In genomic region chr1:91781371-91781825, GRCh38 we compare ENCODE assay signal across 15 cellular contexts.
A peak's percentile ranks its signal among the peaks of the same experiment; 100 is the strongest.
DNase-seq lines count a peak whose midpoint lies in the region; ATAC-seq and TF ChIP-seq lines count a peak whose summit lies in the region.
"Had no signal": no experiment of that assay in that cellular context is flagged by ENCODE, and none has a peak within 500 bp of the region (broad histone marks: within the 10 kb centered on the region; RNA-seq: fewer than 3 reads in every experiment).

No MANE protein-coding gene starts in this region.

- H3K36me3 ChIP-seq in right atrium auricular region (no peaks in the 10 kb centered on the region), vagina (no peaks in the 10 kb centered on the region), neuronal stem cell (replicated peaks in 1 of 2; ENCODE audit: control insufficient read depth in 2 of 2, insufficient read depth in 2 of 2, low read length in 2 of 2) (no peaks in the 10 kb centered on the region)
- H3K36me3 ChIP-seq: BLaER1 had no signal

- intact Hi-C loops in Right ventricle myocardium superior (cut with DNase I), result no loop called here
- intact Hi-C loops in vagina (cut with DNase I), result no loop called here

- H3K27ac ChIP-seq in right atrium auricular region (peak overlapping the region; percentile 11 to 70), vagina (peak overlapping the region; percentile 86), neuronal stem cell (replicated peaks; ENCODE audit: low read length) (no peak overlapping the region)
- H3K27ac ChIP-seq: BLaER1, HL-60 had no signal

- no peak overlapping the region for H2BK5ac ChIP-seq in neuronal stem cell (ENCODE audit: low read length)

- no peak overlapping the region for H3K18ac ChIP-seq in neuronal stem cell (ENCODE audit: low read length)

- DNase-seq in right atrium auricular region (ENCODE audit: low spot score) (no peak), Right ventricle myocardium superior (no peak), brain pericyte (ENCODE audit: low read depth, low spot score) (peak; percentile 57), lung microvascular endothelial cell (ENCODE audit: low read depth in 2 of 2) (peak; percentile 57 to 84), vagina (ENCODE audit: extremely low spot score in 2 of 2) (peak in 1 of 2 donors; percentile 47), neuronal stem cell (ENCODE audit: low spot score) (no peak), NCI-H1436 treated with DMSO at 0.1 percent for 48 hours (lab: John Stamatoyannopoulos, UW) (no peak)
- no peak for DNase-seq in central memory CD4-positive, alpha-beta T cell
- DNase-seq: activated naive CD4-positive, alpha-beta T cell; NCI-H446 treated with DMSO at 0.1 percent for 48 hours; nucleus accumbens; T-helper 9 cell had no signal

- H3K14ac ChIP-seq in neuronal stem cell (ENCODE audit: low read length), result no peak overlapping the region

- H3K4me3 ChIP-seq in right atrium auricular region (no peak overlapping the region), vagina (no peak overlapping the region), neuronal stem cell (ENCODE audit: low read length in 2 of 2) (no peak overlapping the region)
- H3K4me3 ChIP-seq: BLaER1, GM12878 had no signal

- H3K9me3 ChIP-seq in right atrium auricular region (no peaks in the 10 kb centered on the region), vagina (no peaks in the 10 kb centered on the region), neuronal stem cell (replicated peaks in 1 of 2; ENCODE audit: control insufficient read depth in 2 of 2, insufficient read depth in 1 of 2, low read depth in 1 of 2, low read length in 2 of 2) (no peaks in the 10 kb centered on the region)

- H3K79me1 ChIP-seq in neuronal stem cell (ENCODE audit: low read depth, low read length), result no peaks in the 10 kb centered on the region

- H4K8ac ChIP-seq in neuronal stem cell (ENCODE audit: low read depth, low read length), result no peak overlapping the region

- TF ChIP-seq POLR2A in vagina (IDR thresholded peaks at IDR 0.05), result no peak

- no peak overlapping the region for H4K91ac ChIP-seq in neuronal stem cell (ENCODE audit: low read depth, low read length, poor library complexity)

- TF ChIP-seq CTCF in right atrium auricular region (IDR thresholded peaks at IDR 0.05), result no peak
- TF ChIP-seq CTCF in vagina (IDR thresholded peaks at IDR 0.05), result no peak

- H3K4ac ChIP-seq in neuronal stem cell (ENCODE audit: low read length), result no peak overlapping the region

- no peak overlapping the region for H2AFZ ChIP-seq in neuronal stem cell (ENCODE audit: low read length)

- H3K9ac ChIP-seq in neuronal stem cell (ENCODE audit: low read depth, low read length, poor library complexity), result no peak overlapping the region
- H3K9ac ChIP-seq: BLaER1 had no signal

- no CpG with 5 or more reads among the region's 4 CpGs for WGBS in neuronal stem cell (ENCODE audit: extremely low coverage in 2 of 2, insufficient read length in 2 of 2, insufficient replicate concordance in 1 of 2), 2 donors

- H2BK15ac ChIP-seq in neuronal stem cell (ENCODE audit: low read length), result no peak overlapping the region

- ATAC-seq in Right ventricle myocardium superior (ENCODE audit: poor library complexity), result no peak
- ATAC-seq: GM12878 had no signal

- no peak overlapping the region for H2BK120ac ChIP-seq in neuronal stem cell (ENCODE audit: low read depth, low read length)

- peaks cover 0 to 59% of the 10 kb centered on the region in 2 donors for H3K4me1 ChIP-seq in right atrium auricular region
- H3K4me1 ChIP-seq in vagina, result peaks cover 90% of the 10 kb centered on the region
- H3K4me1 ChIP-seq in neuronal stem cell (ENCODE audit: control insufficient read depth in 2 of 2, insufficient read depth in 1 of 2, low read depth in 1 of 2, low read length in 2 of 2), result peaks cover 5 to 17% of the 10 kb centered on the region in 2 donors
- H3K4me1 ChIP-seq: BLaER1 had no signal

- no peak overlapping the region for H2AK5ac ChIP-seq in neuronal stem cell (ENCODE audit: low read depth, low read length)

- H3K27me3 ChIP-seq in right atrium auricular region, result no peaks in the 10 kb centered on the region
- H3K27me3 ChIP-seq in vagina, result no peaks in the 10 kb centered on the region
- no peaks in the 10 kb centered on the region for H3K27me3 ChIP-seq in neuronal stem cell (ENCODE audit: control insufficient read depth in 3 of 3, insufficient read depth in 3 of 3, low read depth in 1 of 3, low read length in 3 of 3)
- H3K27me3 ChIP-seq: BLaER1 had no signal

- H3K23ac ChIP-seq in neuronal stem cell (ENCODE audit: low read depth, low read length, poor library complexity), result no peak overlapping the region

- H3K4me2 ChIP-seq in neuronal stem cell (ENCODE audit: insufficient read depth, low read length, poor library complexity, severe bottlenecking), result no peak overlapping the region
- H3K4me2 ChIP-seq: BLaER1 had no signal

- no peak overlapping the region for H2BK12ac ChIP-seq in neuronal stem cell (ENCODE audit: low read length)

Comparison
In these comparisons a context has a peak if more than half of its experiments do, and no peak if none do; other contexts are left out.
1. DNase-seq: peak in brain pericyte (single experiment) and lung microvascular endothelial cell (2 of 2); none in right atrium auricular region (single experiment), Right ventricle myocardium superior (single experiment), neuronal stem cell (single experiment), central memory CD4-positive, alpha-beta T cell (single experiment) and NCI-H1436 treated with DMSO at 0.1 percent for 48 hours (single experiment).